1 cellular context compared by ENCODE assay signal in the genomic region with DNA sequence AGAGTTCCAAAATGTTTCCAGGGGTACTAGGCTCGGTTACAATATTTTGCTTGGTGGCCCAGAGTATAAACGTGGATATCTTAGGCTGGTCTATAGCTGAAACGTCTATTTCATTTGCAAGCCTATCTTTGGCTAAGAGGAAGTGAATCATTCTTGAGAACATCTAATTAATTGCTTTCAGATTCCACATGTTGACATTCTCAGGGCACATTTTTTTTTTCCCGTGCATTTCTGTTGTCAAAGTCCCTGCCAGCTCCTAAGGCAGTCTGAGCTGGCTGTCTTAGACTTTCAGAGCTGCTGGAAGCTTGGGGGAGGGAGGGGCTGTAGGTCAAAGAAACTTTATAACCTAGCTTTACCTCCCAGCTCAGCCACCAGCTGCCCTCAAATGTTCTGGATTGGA.
TF ChIP-seq lines count a peak whose summit lies in the region.

No MANE protein-coding gene starts in this region.

TF ChIP-seq in HepG2, 621 proteins besides CTCF, POLR2A, EP300 and RAD21 (continued from another document):
- TF ChIP-seq, protein P1, sequence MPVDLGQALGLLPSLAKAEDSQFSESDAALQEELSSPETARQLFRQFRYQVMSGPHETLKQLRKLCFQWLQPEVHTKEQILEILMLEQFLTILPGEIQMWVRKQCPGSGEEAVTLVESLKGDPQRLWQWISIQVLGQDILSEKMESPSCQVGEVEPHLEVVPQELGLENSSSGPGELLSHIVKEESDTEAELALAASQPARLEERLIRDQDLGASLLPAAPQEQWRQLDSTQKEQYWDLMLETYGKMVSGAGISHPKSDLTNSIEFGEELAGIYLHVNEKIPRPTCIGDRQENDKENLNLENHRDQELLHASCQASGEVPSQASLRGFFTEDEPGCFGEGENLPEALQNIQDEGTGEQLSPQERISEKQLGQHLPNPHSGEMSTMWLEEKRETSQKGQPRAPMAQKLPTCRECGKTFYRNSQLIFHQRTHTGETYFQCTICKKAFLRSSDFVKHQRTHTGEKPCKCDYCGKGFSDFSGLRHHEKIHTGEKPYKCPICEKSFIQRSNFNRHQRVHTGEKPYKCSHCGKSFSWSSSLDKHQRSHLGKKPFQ (CRISPR knock-in tag; IDR thresholded peaks at IDR 0.05; ENCODE audit: insufficient replicate concordance): no peak
- TF ChIP-seq ZNF224 (CRISPR knock-in tag; IDR thresholded peaks at IDR 0.05): no peak
- TF ChIP-seq, protein P2, sequence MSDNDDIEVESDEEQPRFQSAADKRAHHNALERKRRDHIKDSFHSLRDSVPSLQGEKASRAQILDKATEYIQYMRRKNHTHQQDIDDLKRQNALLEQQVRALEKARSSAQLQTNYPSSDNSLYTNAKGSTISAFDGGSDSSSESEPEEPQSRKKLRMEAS (IDR thresholded peaks at IDR 0.05): no peak
- TF ChIP-seq, protein P3, sequence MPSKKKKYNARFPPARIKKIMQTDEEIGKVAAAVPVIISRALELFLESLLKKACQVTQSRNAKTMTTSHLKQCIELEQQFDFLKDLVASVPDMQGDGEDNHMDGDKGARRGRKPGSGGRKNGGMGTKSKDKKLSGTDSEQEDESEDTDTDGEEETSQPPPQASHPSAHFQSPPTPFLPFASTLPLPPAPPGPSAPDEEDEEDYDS (CRISPR knock-in tag; IDR thresholded peaks at IDR 0.05): no peak
- TF ChIP-seq NKX3-1 (CRISPR knock-in tag; IDR thresholded peaks at IDR 0.05): no peak
- TF ChIP-seq ZNF644 (CRISPR knock-in tag; IDR thresholded peaks at IDR 0.05; ENCODE audit: low read depth): no peak
